1 cellular context compared by ENCODE assay signal in the genomic region with DNA sequence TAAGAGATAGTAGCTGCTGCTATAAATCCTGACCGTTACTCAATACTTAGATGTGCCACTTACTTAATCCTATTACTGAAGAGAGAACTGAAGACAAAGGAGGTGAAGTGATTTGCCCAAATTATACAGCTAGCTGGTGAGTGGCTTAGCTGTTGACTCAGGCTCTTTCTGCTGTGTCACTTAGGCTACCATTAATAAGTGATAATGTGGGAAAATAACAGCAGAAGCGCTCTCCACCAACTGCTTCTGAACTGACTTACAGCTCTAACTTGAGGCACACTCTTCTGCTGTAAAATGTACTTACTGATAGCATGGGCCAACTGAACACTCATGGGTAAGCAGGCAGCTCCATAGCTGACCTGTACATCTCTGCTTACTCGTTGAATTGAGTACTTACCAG.
TF ChIP-seq lines count a peak whose summit lies in the region.

No MANE protein-coding gene starts in this region.

TF ChIP-seq in GM12878, 131 proteins besides CTCF, POLR2A, EP300 and RAD21:
- TF ChIP-seq LARP7 (IDR thresholded peaks at IDR 0.05) (no peak), EED (IDR thresholded peaks at IDR 0.05; ENCODE audit: low read depth) (no peak), WRNIP1 (IDR thresholded peaks at IDR 0.05; ENCODE audit: borderline replicate concordance, low read depth, low read length) (no peak)
TF ChIP-seq in GM12878: peak in this region for 0.
